Comparison of ENCODE assay signal across 16 cellular contexts in genomic region chr12:122884091-122884826, GRCh38. TPM values are rescaled to one million over a fixed set of nuclear protein-coding genes. Genes with fewer than 3 reads are reported as not detected.
DNase-seq lines count a peak whose midpoint lies in the region; ATAC-seq, FAIRE-seq and TF ChIP-seq lines count a peak whose summit lies in the region.
"Had no signal": no experiment of that assay in that cellular context is flagged by ENCODE, and none has a peak within 500 bp of the region (broad histone marks: within the 10 kb centered on the region; RNA-seq: fewer than 3 reads in every experiment).

No MANE protein-coding gene starts in this region.

- H3K4me3 ChIP-seq in right atrium auricular region (no peak overlapping the region), astrocyte (ENCODE audit: insufficient read depth, low read depth, low read length) (no peak overlapping the region)
- no peak overlapping the region for H3K4me3 ChIP-seq in CD8-positive, alpha-beta T cell (ENCODE audit: low read depth, low read length)

- H3K27me3 Mint-ChIP-seq in astrocyte (ENCODE audit: low read depth, unreplicated experiment), result no peaks in the 10 kb centered on the region
- H3K27me3 Mint-ChIP-seq in naive B cell, result no peaks in the 10 kb centered on the region
- no peaks in the 10 kb centered on the region for H3K27me3 Mint-ChIP-seq in CD8-positive, alpha-beta T cell (ENCODE audit: low read depth)
- H3K27me3 Mint-ChIP-seq: activated naive CD8-positive, alpha-beta T cell treated with anti-CD3 and anti-CD28 coated beads, Interleukin-2, amount 10 ng/mL, durations not matched to agents 7 days and 5 days; type B pancreatic cell had no signal

- peaks cover 98% of the 10 kb centered on the region for H3K79me2 ChIP-seq in astrocyte (ENCODE audit: insufficient read depth, low read length)

- H3K9ac ChIP-seq in astrocyte (ENCODE audit: low read length), result no peak overlapping the region

- H3K9me3 ChIP-seq in right atrium auricular region, result no peaks in the 10 kb centered on the region
- no peaks in the 10 kb centered on the region for H3K9me3 ChIP-seq in astrocyte (ENCODE audit: insufficient read depth, low read depth, low read length)
- H3K9me3 ChIP-seq in CD8-positive, alpha-beta T cell (ENCODE audit: low read length), result no peaks in the 10 kb centered on the region

- FAIRE-seq in astrocyte (lab: Jason Lieb, UNC) (no peak), HTR-8/SVneo (lab: Jason Lieb, UNC) (no peak)
- FAIRE-seq: GM18507 had no signal

- H3K27me3 ChIP-seq in right atrium auricular region (no peaks in the 10 kb centered on the region), astrocyte (ENCODE audit: insufficient read depth, low read length) (no peaks in the 10 kb centered on the region)
- no peaks in the 10 kb centered on the region for H3K27me3 ChIP-seq in CD8-positive, alpha-beta T cell (ENCODE audit: insufficient read depth, low read length)

- H3K4me3 Mint-ChIP-seq in astrocyte (ENCODE audit: unreplicated experiment), result no peak overlapping the region
- H3K4me3 Mint-ChIP-seq in naive B cell, result peak overlapping the region in 7 of 8 donors; percentile 12 to 74 (median 56)
- no peak overlapping the region for H3K4me3 Mint-ChIP-seq in CD8-positive, alpha-beta T cell
- H3K4me3 Mint-ChIP-seq: type B pancreatic cell had no signal

- peaks cover 53% of the 10 kb centered on the region for H3K4me1 Mint-ChIP-seq in astrocyte (ENCODE audit: low read depth, unreplicated experiment)
- H3K4me1 Mint-ChIP-seq in naive B cell, result peaks cover 80 to 93% (median 89%) of the 10 kb centered on the region in 3 donors
- peaks cover 89% of the 10 kb centered on the region for H3K4me1 Mint-ChIP-seq in CD8-positive, alpha-beta T cell (ENCODE audit: low read depth)

- CTCF ChIA-PET in CD8-positive, alpha-beta T cell (lab: Charles Lee), result interaction anchor here (1.1 to 1.3 kb wide), 2 partner anchors 19 to 23 kb away, joined by 3 to 5 read pairs; no protein-coding TSS in a partner anchor

- H3K9me3 Mint-ChIP-seq in astrocyte (ENCODE audit: unreplicated experiment) (no peaks in the 10 kb centered on the region), naive B cell (no peaks in the 10 kb centered on the region)
- no peaks in the 10 kb centered on the region for H3K9me3 Mint-ChIP-seq in CD8-positive, alpha-beta T cell
- H3K9me3 Mint-ChIP-seq: activated naive CD8-positive, alpha-beta T cell treated with anti-CD3 and anti-CD28 coated beads, Interleukin-2, amount 10 ng/mL, durations not matched to agents 7 days and 5 days; type B pancreatic cell had no signal

- TF ChIP-seq CTCF in right atrium auricular region (IDR thresholded peaks at IDR 0.05) (no peak), astrocyte (IDR thresholded peaks at IDR 0.05; ENCODE audit: insufficient read depth, low read depth, low read length) (no peak)
- no peak for TF ChIP-seq CTCF in CD8-positive, alpha-beta T cell (IDR thresholded peaks at IDR 0.05)

- ATAC-seq in naive B cell (ENCODE audit: low read depth in 2 of 2), result no peak
- no peak for ATAC-seq in GM18858 (IDR thresholded peaks at IDR 0.05; ENCODE audit: unreplicated experiment)
- ATAC-seq in GM18867 (IDR thresholded peaks at IDR 0.05; ENCODE audit: unreplicated experiment), result no peak
- ATAC-seq in CD8-positive, alpha-beta T cell, result no peak

- H2AFZ ChIP-seq in astrocyte (ENCODE audit: low read depth, low read length), result no peak overlapping the region

- peaks cover 71% of the 10 kb centered on the region for H4K20me1 ChIP-seq in astrocyte (ENCODE audit: insufficient read depth, low read length)

- H3K27ac ChIP-seq in right atrium auricular region (peak overlapping the region; percentile 29 to 53), astrocyte (ENCODE audit: low read depth, low read length) (no peak overlapping the region)
- H3K27ac ChIP-seq in CD8-positive, alpha-beta T cell (ENCODE audit: low read depth, low read length), result no peak overlapping the region
- H3K27ac ChIP-seq: VCaP had no signal

- peak overlapping the region; percentile 6 for H3K27ac Mint-ChIP-seq in astrocyte (ENCODE audit: unreplicated experiment)
- peak overlapping the region in 4 of 6 donors; percentile 30 to 76 (median 58) for H3K27ac Mint-ChIP-seq in naive B cell
- no peak overlapping the region for H3K27ac Mint-ChIP-seq in CD8-positive, alpha-beta T cell
- H3K27ac Mint-ChIP-seq: activated naive CD8-positive, alpha-beta T cell treated with anti-CD3 and anti-CD28 coated beads, Interleukin-2, amount 10 ng/mL, durations not matched to agents 7 days and 5 days; type B pancreatic cell had no signal

- no peak overlapping the region for H3K4me2 ChIP-seq in astrocyte (ENCODE audit: low read length)

- H3K4me1 ChIP-seq in right atrium auricular region (peaks cover 0 to 92% of the 10 kb centered on the region in 2 donors), astrocyte (ENCODE audit: insufficient read depth, low read length) (peaks cover 48% of the 10 kb centered on the region)
- H3K4me1 ChIP-seq in CD8-positive, alpha-beta T cell (ENCODE audit: insufficient read depth, low read length), result peaks cover 75% of the 10 kb centered on the region

- POLR2A ChIA-PET in CD8-positive, alpha-beta T cell (lab: Charles Lee), result interaction anchor here (1.4 kb wide), 1 partner anchor 11 kb away, joined by 3 read pairs; no protein-coding TSS in a partner anchor

- intact Hi-C loops in cardiac septum (cut with DNase I), result no loop called here
- intact Hi-C loops in CD8-positive, alpha-beta T cell (cut with DNase I, micrococcal nuclease), result no loop called here

- H3K36me3 Mint-ChIP-seq in astrocyte (ENCODE audit: low read depth, unreplicated experiment) (peaks cover 4% of the 10 kb centered on the region), naive B cell (peaks cover 0 to 9% of the 10 kb centered on the region in 2 donors)
- peaks cover 13% of the 10 kb centered on the region for H3K36me3 Mint-ChIP-seq in CD8-positive, alpha-beta T cell

- DNase-seq in right atrium auricular region (ENCODE audit: low spot score) (no peak), cardiac septum (ENCODE audit: low spot score) (no peak), astrocyte (ENCODE audit: low read depth) (peak; percentile 60), naive B cell (no peak), HTR-8/SVneo (ENCODE audit: insufficient read length, low spot score) (no peak)
- no peak for DNase-seq in CD8-positive, alpha-beta T cell
- DNase-seq: activated naive CD8-positive, alpha-beta T cell treated with anti-CD3 and anti-CD28 coated beads, Interleukin-2, amount 10 ng/mL, durations not matched to agents 7 days and 5 days; DMS 273 treated with DMSO at 0.1 percent for 48 hours; NCI-H1694 treated with DMSO at 0.1 percent for 48 hours; NCI-H446; retina had no signal

- H3K36me3 ChIP-seq in right atrium auricular region, result no peaks in the 10 kb centered on the region
- H3K36me3 ChIP-seq in astrocyte (ENCODE audit: insufficient read depth, low read length), result no peaks in the 10 kb centered on the region
- no peaks in the 10 kb centered on the region for H3K36me3 ChIP-seq in CD8-positive, alpha-beta T cell (ENCODE audit: insufficient read depth, low read length)

RNA-seq across cellular contexts. Expression of gene VPS37B, which starts 11.7 kb away (rescaled TPM):
- total RNA-seq in right atrium auricular region (10 to 100 TPM; 28.5 to 41.1 TPM), cardiac septum (16.8 TPM), astrocyte (27.1 and 31.4 TPM in 2 replicates)
- 10 to 100 TPM; 43.4 to 60.9 (median 52.2) TPM for polyA plus RNA-seq in naive B cell (ENCODE audit: low read depth in 6 of 6)
- 100 to 1,000 TPM; 145 to 148 TPM for total RNA-seq in CD8-positive, alpha-beta T cell

RNA-seq across cellular contexts. Expression of gene HIP1R, which starts 49.0 kb away (rescaled TPM):
- total RNA-seq in right atrium auricular region, result 10 to 100 TPM; 32.4 to 43.8 TPM
- total RNA-seq in cardiac septum, result 16.6 TPM
- 21.3 and 22.2 TPM in 2 replicates for total RNA-seq in astrocyte
- 10 to 100 TPM; 33.8 to 91.3 (median 38.4) TPM for polyA plus RNA-seq in naive B cell (ENCODE audit: low read depth in 6 of 6)
- total RNA-seq in CD8-positive, alpha-beta T cell, result 100 to 1,000 TPM; 258 to 277 TPM

Comparison
In these comparisons a context has a peak if more than half of its experiments do, and no peak if none do; other contexts are left out.
1. H3K27ac ChIP-seq: peak in right atrium auricular region (2 of 2); none in astrocyte (single experiment) and CD8-positive, alpha-beta T cell (single experiment).
2. H3K4me3 Mint-ChIP-seq: peak in naive B cell (7 of 8); none in astrocyte (single experiment) and CD8-positive, alpha-beta T cell (single experiment).
3. RNA of gene HIP1R, which starts 49.0 kb away (total RNA-seq): 258 to 277 TPM in CD8-positive, alpha-beta T cell; 32.4 to 43.8 TPM in right atrium auricular region, 21.3 to 22.2 TPM in astrocyte and 16.6 TPM in cardiac septum (single experiment); every median in the first group is over 4 times any median in the second.